8 cellular contexts compared by ENCODE assay signal in the genomic region with DNA sequence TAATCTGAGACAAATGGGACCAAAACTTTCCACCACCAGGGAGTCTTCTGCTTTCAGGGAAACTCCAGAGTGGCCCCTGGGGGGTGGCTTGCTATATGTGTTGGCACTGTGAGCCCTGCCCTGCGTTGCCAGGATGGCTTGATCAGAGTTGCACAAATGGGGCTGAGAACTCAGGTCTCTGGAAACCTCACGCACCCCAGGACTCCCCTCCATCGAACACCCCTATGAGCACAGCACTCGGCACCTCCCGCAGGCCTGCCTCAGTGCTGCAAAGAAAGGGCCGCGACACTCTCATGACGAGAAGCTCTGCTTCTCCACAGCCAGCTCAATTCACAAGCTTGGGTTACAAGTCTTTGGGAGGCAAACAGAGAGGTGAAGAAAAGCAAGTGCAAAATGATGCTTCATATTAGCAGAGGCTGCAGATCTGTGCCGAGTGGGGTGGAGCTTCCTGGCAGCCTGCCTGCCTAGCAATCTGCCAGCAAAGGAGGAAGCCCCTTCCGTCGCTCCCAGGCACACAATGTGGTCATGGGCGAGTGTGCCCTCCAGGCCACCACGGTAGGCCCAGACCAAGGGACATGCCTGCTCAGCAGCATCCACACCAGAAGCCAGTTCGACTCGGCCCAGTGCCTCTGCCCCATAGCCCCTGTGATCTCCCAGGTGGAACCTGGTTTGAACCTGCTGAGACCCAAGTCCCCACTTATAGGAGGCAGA. TPM values are rescaled to one million over a fixed set of nuclear protein-coding genes. Genes with fewer than 3 reads are reported as not detected.
DNase-seq lines count a peak whose midpoint lies in the region; ATAC-seq and TF ChIP-seq lines count a peak whose summit lies in the region.

No MANE protein-coding gene starts in this region.

- TF ChIP-seq POLR2A in GM19099 (IDR thresholded peaks at IDR 0.05; ENCODE audit: extremely low read depth, insufficient read length, low read depth): peak; percentile 46
- TF ChIP-seq POLR2A in esophagus muscularis mucosa (IDR thresholded peaks at IDR 0.05; ENCODE audit: low read depth): no peak

- ATAC-seq in activated CD8-positive, alpha-beta T cell treated with anti-CD3 and anti-CD28 coated beads for 36 hours: peak; percentile 13
- ATAC-seq in HG02981 (IDR thresholded peaks at IDR 0.05; ENCODE audit: unreplicated experiment): no peak
- ATAC-seq in HG03565 (IDR thresholded peaks at IDR 0.05; ENCODE audit: unreplicated experiment): no peak

- POLR2A ChIA-PET in activated CD8-positive, alpha-beta T cell treated with anti-CD3 and anti-CD28 coated beads for 36 hours (lab: Charles Lee): interaction anchor here (0.6 to 44.1 kb wide), 10 partner anchors 9 to 170 kb away, joined by 3 to 1125 read pairs (median 3); a partner anchor contains a TSS

- peaks cover 99% of the 10 kb centered on the region for H3K36me3 Mint-ChIP-seq in activated CD8-positive, alpha-beta T cell treated with anti-CD3 and anti-CD28 coated beads for 36 hours (ENCODE audit: low read depth)
- H3K36me3 Mint-ChIP-seq in nephron progenitor cell (ENCODE audit: low read depth): peaks cover 31% of the 10 kb centered on the region

- CTCF ChIA-PET in activated CD8-positive, alpha-beta T cell treated with anti-CD3 and anti-CD28 coated beads for 36 hours (lab: Charles Lee): interaction anchor here (0.8 to 5.1 kb wide), 12 partner anchors 11 to 154 kb away, joined by 3 to 31 read pairs (median 8); a partner anchor contains a TSS

- H3K27me3 Mint-ChIP-seq in activated CD8-positive, alpha-beta T cell treated with anti-CD3 and anti-CD28 coated beads for 36 hours: no peaks in the 10 kb centered on the region
- H3K27me3 Mint-ChIP-seq in nephron progenitor cell (ENCODE audit: low read depth, poor library complexity): peaks cover 1% of the 10 kb centered on the region

- no peak for TF ChIP-seq CTCF in activated CD8-positive, alpha-beta T cell treated with anti-CD3 and anti-CD28 coated beads for 36 hours (IDR thresholded peaks at IDR 0.05)
- TF ChIP-seq CTCF in esophagus muscularis mucosa (IDR thresholded peaks at IDR 0.05) (no peak), nephron progenitor cell (IDR thresholded peaks at IDR 0.05) (no peak)

- H3K4me1 Mint-ChIP-seq in activated CD8-positive, alpha-beta T cell treated with anti-CD3 and anti-CD28 coated beads for 36 hours (ENCODE audit: low read depth): peaks cover 97% of the 10 kb centered on the region
- H3K4me1 Mint-ChIP-seq in nephron progenitor cell: peaks cover 94% of the 10 kb centered on the region

- H3K27me3 ChIP-seq in esophagus muscularis mucosa: no peaks in the 10 kb centered on the region

- no peaks in the 10 kb centered on the region for H3K9me3 ChIP-seq in esophagus muscularis mucosa

- peak overlapping the region; percentile 95 to 100 (median 98) for H3K27ac ChIP-seq in esophagus muscularis mucosa (replicated peaks in 1 of 4)

- H3K4me3 Mint-ChIP-seq in activated CD8-positive, alpha-beta T cell treated with anti-CD3 and anti-CD28 coated beads for 36 hours: peak overlapping the region; percentile 90
- no peak overlapping the region for H3K4me3 Mint-ChIP-seq in nephron progenitor cell

- H3K4me3 ChIP-seq in esophagus muscularis mucosa: peak overlapping the region; percentile 7 to 17 (median 12)

- H3K27ac Mint-ChIP-seq in activated CD8-positive, alpha-beta T cell treated with anti-CD3 and anti-CD28 coated beads for 36 hours: peak overlapping the region; percentile 100
- peak overlapping the region; percentile 83 for H3K27ac Mint-ChIP-seq in nephron progenitor cell

- no peak for TF ChIP-seq EP300 in esophagus muscularis mucosa (IDR thresholded peaks at IDR 0.05)

- 10% methylated on average over 5 of the region's 15 CpGs for WGBS in esophagus muscularis mucosa

- intact Hi-C loops in activated CD8-positive, alpha-beta T cell treated with anti-CD3 and anti-CD28 coated beads for 36 hours (cut with micrococcal nuclease): loop anchor here (5.0 kb wide), 2 partner anchors 45 to 120 kb away; no protein-coding TSS in a partner anchor
- intact Hi-C loops in esophagus muscularis mucosa (cut with DNase I): loop anchor here (2.0 kb wide), 1 partner anchor 55 kb away; a partner anchor contains a TSS

- DNase-seq in NCI-H1694 treated with DMSO at 0.1 percent for 48 hours (lab: John Stamatoyannopoulos, UW) (peak; percentile 67), esophagus muscularis mucosa (ENCODE audit: extremely low spot score) (no peak), nephron progenitor cell (no peak), RKO (ENCODE audit: low spot score) (no peak)
- peak; percentile 76 for DNase-seq in activated CD8-positive, alpha-beta T cell treated with anti-CD3 and anti-CD28 coated beads for 36 hours

- peaks cover 3 to 50% (median 37%) of the 10 kb centered on the region in 4 donors for H3K36me3 ChIP-seq in esophagus muscularis mucosa

- H3K4me1 ChIP-seq in esophagus muscularis mucosa: peaks cover 100% of the 10 kb centered on the region in 4 donors

- no peaks in the 10 kb centered on the region for H3K9me3 Mint-ChIP-seq in activated CD8-positive, alpha-beta T cell treated with anti-CD3 and anti-CD28 coated beads for 36 hours
- H3K9me3 Mint-ChIP-seq in nephron progenitor cell: no peaks in the 10 kb centered on the region

RNA-seq across cellular contexts. Expression of a gene that starts 55.7 kb away (rescaled TPM):
- 100 to 1,000 TPM; 624 to 679 TPM for total RNA-seq in activated CD8-positive, alpha-beta T cell treated with anti-CD3 and anti-CD28 coated beads for 36 hours
- total RNA-seq in esophagus muscularis mucosa: 100 to 1,000 TPM; 241 to 387 (median 358) TPM

Comparison
In these comparisons a context has a peak if more than half of its experiments do, and no peak if none do; other contexts are left out.
1. DNase-seq: peak in NCI-H1694 treated with DMSO at 0.1 percent for 48 hours (single experiment) and activated CD8-positive, alpha-beta T cell treated with anti-CD3 and anti-CD28 coated beads for 36 hours (single experiment); none in esophagus muscularis mucosa (single experiment), nephron progenitor cell (single experiment) and RKO (single experiment).